21 cellular contexts compared by ENCODE assay signal in genomic region chr10:106904209-106904608, GRCh38.
"Had no signal": no experiment of that assay in that cellular context is flagged by ENCODE, and none has a peak within 500 bp of the region (broad histone marks: within the 10 kb centered on the region; RNA-seq: fewer than 3 reads in every experiment).

No MANE protein-coding gene starts in this region.

- H3K4me1 Mint-ChIP-seq: memory B cell had no signal

- H2AFZ ChIP-seq: hepatocyte had no signal

- H3K27ac ChIP-seq: colonic mucosa, epithelial cell of prostate, foreskin keratinocyte, gastroesophageal sphincter, heart left ventricle, hepatocyte, left lung, lower lobe of right lung had no signal

- ATAC-seq: effector memory CD8-positive, alpha-beta T cell; esophagus mucosa; foreskin keratinocyte; gastroesophageal sphincter; heart left ventricle; left cardiac atrium; left lung; left ventricle myocardium superior; lower lobe of right lung had no signal

- H3K79me2 ChIP-seq: hepatocyte had no signal

- H3K9me3 ChIP-seq: colonic mucosa, gastroesophageal sphincter, heart left ventricle, left lung, lower lobe of right lung had no signal

- H3K9me3 Mint-ChIP-seq: endodermal cell, memory B cell had no signal

- H3K36me3 Mint-ChIP-seq: memory B cell had no signal

- DNase-seq: colonic mucosa; cortex of kidney; effector CD8-positive, alpha-beta T cell; effector memory CD8-positive, alpha-beta T cell; endodermal cell; erythroblast; foreskin keratinocyte; heart left ventricle; hypothalamus; left cardiac atrium; left lung; left ventricle myocardium superior; lower lobe of right lung; mesendoderm; midbrain had no signal

- H3K4me3 ChIP-seq: colonic mucosa, gastroesophageal sphincter, heart left ventricle, hepatocyte, left lung, lower lobe of right lung had no signal

- H3K27me3 Mint-ChIP-seq: effector memory CD8-positive, alpha-beta T cell had no signal

- H3K4me3 Mint-ChIP-seq: dendritic cell treated with granulocyte-macrophage colony-stimulating factor and Interleukin-4, amounts not matched to agents 40 ng/mL and 50 ng/mL, for 4 days; effector memory CD8-positive, alpha-beta T cell; endodermal cell; memory B cell had no signal

- H3K36me3 ChIP-seq: colonic mucosa, gastroesophageal sphincter, heart left ventricle, left lung, lower lobe of right lung had no signal

- H3K27ac Mint-ChIP-seq: dendritic cell treated with granulocyte-macrophage colony-stimulating factor and Interleukin-4, amounts not matched to agents 40 ng/mL and 50 ng/mL, for 4 days; effector memory CD8-positive, alpha-beta T cell; endodermal cell; memory B cell had no signal

- H3K27me3 ChIP-seq: colonic mucosa, foreskin keratinocyte, gastroesophageal sphincter, heart left ventricle, hepatocyte, left lung had no signal

- H3K4me2 ChIP-seq: hepatocyte had no signal

- H3K4me1 ChIP-seq: colonic mucosa, foreskin keratinocyte, heart left ventricle, left lung, lower lobe of right lung had no signal
